ENCODE assay signal across 20 cellular contexts in the genomic region with DNA sequence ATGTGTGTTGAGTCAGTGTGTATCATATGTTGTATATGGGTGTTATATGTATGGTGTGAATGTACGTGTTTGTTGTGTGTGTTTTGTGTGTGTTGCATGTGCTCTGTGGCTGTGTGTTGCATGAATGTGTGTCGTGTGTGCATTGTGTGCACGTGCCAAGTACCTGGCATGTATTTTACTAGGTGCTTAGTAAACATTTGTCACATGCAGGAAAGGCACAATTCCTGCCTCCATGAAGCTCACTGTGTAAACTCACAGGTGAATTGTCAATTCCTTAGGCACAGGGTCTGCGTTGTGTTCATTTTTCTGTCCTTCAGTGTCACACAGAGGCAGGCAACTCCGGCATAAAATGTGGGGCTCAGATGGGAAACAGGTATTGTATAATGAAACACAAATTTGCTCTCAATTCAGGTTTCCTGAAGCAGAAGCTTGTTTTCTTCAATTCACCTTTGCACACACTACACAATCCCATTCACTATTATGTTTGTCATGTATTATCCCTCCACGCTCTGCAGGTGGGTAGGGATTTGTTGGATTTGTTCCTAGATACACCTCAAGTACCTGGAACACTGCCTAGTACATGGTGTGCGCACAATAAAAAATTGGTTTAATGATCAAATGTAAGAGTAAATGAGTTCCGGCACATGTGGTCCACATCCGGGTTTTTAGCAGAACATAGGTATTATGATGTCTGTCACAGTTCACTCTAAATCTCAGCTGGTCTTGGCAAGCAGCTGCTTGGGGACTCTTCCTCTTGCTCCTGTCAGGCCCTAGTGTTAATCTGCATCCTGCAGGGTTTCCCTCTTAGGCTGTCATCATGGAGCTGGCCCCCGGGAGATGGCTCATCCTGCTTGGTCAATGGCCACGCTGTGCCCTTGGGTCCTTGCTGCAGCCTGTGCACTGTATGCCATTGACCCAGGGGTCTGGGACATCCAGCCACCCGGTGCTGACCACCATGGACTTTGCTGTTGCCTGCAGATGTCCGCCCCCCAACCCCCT. TPM values are rescaled to one million over a fixed set of nuclear protein-coding genes. Genes with fewer than 3 reads are reported as not detected.
DNase-seq lines count a peak whose midpoint lies in the region; ATAC-seq and TF ChIP-seq lines count a peak whose summit lies in the region.
"Had no signal": no experiment of that assay in that cellular context is flagged by ENCODE, and none has a peak within 500 bp of the region (broad histone marks: within the 10 kb centered on the region; RNA-seq: fewer than 3 reads in every experiment).

No MANE protein-coding gene starts in this region.

- H3K4me3 ChIP-seq in right lobe of liver (no peak overlapping the region), upper lobe of right lung (no peak overlapping the region)

- H3K4me1 Mint-ChIP-seq in activated T-cell treated with anti-CD3 and anti-CD28 coated beads, Interleukin-2, amount 50 U/mL, for 72 hours (ENCODE audit: low read depth) = peaks cover 38% of the 10 kb centered on the region
- H3K4me1 Mint-ChIP-seq in activated T-helper 17 cell treated with anti-CD3 and anti-CD28 coated beads, Interleukin-2, amount 50 U/mL, for 72 hours = peaks cover 20% of the 10 kb centered on the region
- H3K4me1 Mint-ChIP-seq: stimulated activated naive CD8-positive, alpha-beta T cell treated with anti-CD3 and anti-CD28 coated beads, Interleukin-15, amount 100 ng/mL, for 72 hours had no signal

- peak; percentile 41 to 53 for ATAC-seq in activated T-cell treated with anti-CD3 and anti-CD28 coated beads, Interleukin-2, amount 50 U/mL, for 72 hours (replicated peaks in 1 of 2)
- ATAC-seq in activated T-helper 17 cell treated with anti-CD3 and anti-CD28 coated beads, Interleukin-2, amount 50 U/mL, for 72 hours (replicated peaks) = peak; percentile 30
- ATAC-seq in right lobe of liver = peak; percentile 55 to 82 (median 69)
- peak; percentile 77 for ATAC-seq in upper lobe of right lung
- no peak for ATAC-seq in omental fat pad (ENCODE audit: low FRiP score)
- ATAC-seq: stimulated activated naive CD8-positive, alpha-beta T cell treated with anti-CD3 and anti-CD28 coated beads, Interleukin-15, amount 100 ng/mL, for 72 hours; T-cell had no signal

- 41% methylated on average over 10 of the region's 13 CpGs for WGBS in right lobe of liver (ENCODE audit: insufficient coverage, low coverage, low lambda C conversion rate, missing lambda C conversion rate)

- H3K27me3 ChIP-seq in right lobe of liver (no peaks in the 10 kb centered on the region), upper lobe of right lung (no peaks in the 10 kb centered on the region)

- H3K4me1 ChIP-seq in right lobe of liver (peaks cover 0 to 48% (median 17%) of the 10 kb centered on the region in 4 donors), upper lobe of right lung (peaks cover 56% of the 10 kb centered on the region)

- no peak overlapping the region for H3K27ac Mint-ChIP-seq in activated T-cell treated with anti-CD3 and anti-CD28 coated beads, Interleukin-2, amount 50 U/mL, for 72 hours
- peak overlapping the region; percentile 17 for H3K27ac Mint-ChIP-seq in activated T-helper 17 cell treated with anti-CD3 and anti-CD28 coated beads, Interleukin-2, amount 50 U/mL, for 72 hours
- H3K27ac Mint-ChIP-seq: activated CD4-positive, alpha-beta memory T cell treated with anti-CD3 and anti-CD28 coated beads, Interleukin-2, amount 10 ng/mL, durations not matched to agents 7 days and 5 days; activated T-cell treated with anti-CD3 and anti-CD28 coated beads, Interleukin-2, amount 50 U/mL, for 24 hours; stimulated activated naive CD8-positive, alpha-beta T cell treated with anti-CD3 and anti-CD28 coated beads, Interleukin-15, amount 100 ng/mL, for 72 hours; T-cell had no signal

- H3K9me3 ChIP-seq in right lobe of liver = no peaks in the 10 kb centered on the region
- no peaks in the 10 kb centered on the region for H3K9me3 ChIP-seq in upper lobe of right lung

- no peak for DNase-seq in activated T-cell treated with anti-CD3 and anti-CD28 coated beads, Interleukin-2, amount 50 U/mL, for 72 hours
- DNase-seq in activated T-cell treated with anti-CD3 and anti-CD28 coated beads for 4 hours = no peak
- no peak for DNase-seq in right lobe of liver
- DNase-seq in upper lobe of right lung = no peak
- no peak for DNase-seq in omental fat pad (ENCODE audit: low spot score)
- DNase-seq in DMS 273 treated with DMSO at 0.1 percent for 48 hours (lab: John Stamatoyannopoulos, UW) = no peak
- no peak for DNase-seq in caudate nucleus (lab: John Stamatoyannopoulos, UW)
- DNase-seq: activated CD4-positive, alpha-beta memory T cell treated with anti-CD3 and anti-CD28 coated beads, Interleukin-2, amount 10 ng/mL, durations not matched to agents 7 days and 5 days; activated T-cell treated with anti-CD3 and anti-CD28 coated beads, Interleukin-2, amount 50 U/mL, for 24 hours; cortex of kidney; foreskin melanocyte; KG1; NCI-H2227 treated with DMSO at 0.1 percent for 48 hours; SHP77; stimulated activated CD4-positive, alpha-beta T cell treated with anti-CD3 and anti-CD28 coated beads, Interleukin-1b, Interleukin-23, amount 100 ng/mL, for 48 hours; stimulated activated naive CD8-positive, alpha-beta T cell treated with anti-CD3 and anti-CD28 coated beads, Interleukin-15, amount 100 ng/mL, for 72 hours; T-cell had no signal

- intact Hi-C loops in right lobe of liver (cut with DNase I) = no loop called here
- intact Hi-C loops in upper lobe of right lung (cut with DNase I) = no loop called here

- H3K27me3 Mint-ChIP-seq in activated T-cell treated with anti-CD3 and anti-CD28 coated beads, Interleukin-2, amount 50 U/mL, for 72 hours (ENCODE audit: low read depth) = peaks cover 19% of the 10 kb centered on the region
- no peaks in the 10 kb centered on the region for H3K27me3 Mint-ChIP-seq in activated T-helper 17 cell treated with anti-CD3 and anti-CD28 coated beads, Interleukin-2, amount 50 U/mL, for 72 hours
- H3K27me3 Mint-ChIP-seq: activated naive CD4-positive, alpha-beta T cell treated with anti-CD3 and anti-CD28 coated beads, Interleukin-2, amount 50 U/mL, for 24 hours had no signal

- H3K27ac ChIP-seq in right lobe of liver (peak overlapping the region in 2 of 3 donors; percentile 47 to 72), upper lobe of right lung (no peak overlapping the region), caudate nucleus (ENCODE audit: low read depth, low read length) (no peak overlapping the region)

- no peak for TF ChIP-seq CTCF in right lobe of liver (IDR thresholded peaks at IDR 0.05)
- no peak for TF ChIP-seq CTCF in upper lobe of right lung (IDR thresholded peaks at IDR 0.05)
- no peak for TF ChIP-seq CTCF in omental fat pad (IDR thresholded peaks at IDR 0.05)

- H3K36me3 ChIP-seq in right lobe of liver (no peaks in the 10 kb centered on the region), upper lobe of right lung (no peaks in the 10 kb centered on the region)

- no peak overlapping the region for H3K4me3 Mint-ChIP-seq in activated T-cell treated with anti-CD3 and anti-CD28 coated beads, Interleukin-2, amount 50 U/mL, for 72 hours
- H3K4me3 Mint-ChIP-seq in activated T-helper 17 cell treated with anti-CD3 and anti-CD28 coated beads, Interleukin-2, amount 50 U/mL, for 72 hours = peak overlapping the region; percentile 9
- H3K4me3 Mint-ChIP-seq: activated CD4-positive, alpha-beta memory T cell treated with anti-CD3 and anti-CD28 coated beads, Interleukin-2, amount 10 ng/mL, durations not matched to agents 7 days and 5 days; activated naive CD4-positive, alpha-beta T cell treated with anti-CD3 and anti-CD28 coated beads, Interleukin-2, amount 50 U/mL, for 24 hours; activated T-cell treated with anti-CD3 and anti-CD28 coated beads, Interleukin-2, amount 50 U/mL, for 24 hours; stimulated activated naive CD8-positive, alpha-beta T cell treated with anti-CD3 and anti-CD28 coated beads, Interleukin-15, amount 100 ng/mL, for 72 hours; T-cell had no signal

- H3K36me3 Mint-ChIP-seq in activated T-cell treated with anti-CD3 and anti-CD28 coated beads, Interleukin-2, amount 50 U/mL, for 72 hours (ENCODE audit: insufficient read depth in 2 of 2) = peaks cover 8 to 25% of the 10 kb centered on the region in 2 donors
- peaks cover 45% of the 10 kb centered on the region for H3K36me3 Mint-ChIP-seq in activated T-helper 17 cell treated with anti-CD3 and anti-CD28 coated beads, Interleukin-2, amount 50 U/mL, for 72 hours (ENCODE audit: low read depth)
- H3K36me3 Mint-ChIP-seq: activated naive CD4-positive, alpha-beta T cell treated with anti-CD3 and anti-CD28 coated beads, Interleukin-2, amount 50 U/mL, for 24 hours; T-cell had no signal

- H3K9me3 Mint-ChIP-seq in activated T-cell treated with anti-CD3 and anti-CD28 coated beads, Interleukin-2, amount 50 U/mL, for 72 hours = peaks cover 3 to 5% of the 10 kb centered on the region in 2 donors
- no peaks in the 10 kb centered on the region for H3K9me3 Mint-ChIP-seq in activated T-helper 17 cell treated with anti-CD3 and anti-CD28 coated beads, Interleukin-2, amount 50 U/mL, for 72 hours
- H3K9me3 Mint-ChIP-seq: activated CD4-positive, alpha-beta memory T cell treated with anti-CD3 and anti-CD28 coated beads, Interleukin-2, amount 10 ng/mL, durations not matched to agents 7 days and 5 days; activated naive CD4-positive, alpha-beta T cell treated with anti-CD3 and anti-CD28 coated beads, Interleukin-2, amount 50 U/mL, for 24 hours; T-cell had no signal

- TF ChIP-seq POLR2A in right lobe of liver (IDR thresholded peaks at IDR 0.05) = no peak

RNA-seq across cellular contexts. Expression of gene IL1R1, which starts 22.0 kb away (rescaled TPM):
- total RNA-seq in activated T-cell treated with anti-CD3 and anti-CD28 coated beads, Interleukin-2, amount 50 U/mL, for 72 hours = 10 to 100 TPM; 14.3 to 14.5 TPM
- 10 to 100 TPM; 41.7 to 68.1 TPM for total RNA-seq in activated T-helper 17 cell treated with anti-CD3 and anti-CD28 coated beads, Interleukin-2, amount 50 U/mL, for 72 hours
- total RNA-seq in right lobe of liver (10 to 100 TPM; 40.8 to 67.6 (median 52.2) TPM), upper lobe of right lung (196 TPM), omental fat pad (100 to 1,000 TPM; 167 to 541 (median 270) TPM)
- total RNA-seq: OCI-LY7 had no signal

Comparison
In these comparisons a context has a peak if more than half of its experiments do, and no peak if none do; other contexts are left out.
1. H3K27ac ChIP-seq: peak in right lobe of liver (2 of 3); none in upper lobe of right lung (single experiment) and caudate nucleus (single experiment).